Comparison of ENCODE assay signal across 10 cellular contexts in the genomic region with DNA sequence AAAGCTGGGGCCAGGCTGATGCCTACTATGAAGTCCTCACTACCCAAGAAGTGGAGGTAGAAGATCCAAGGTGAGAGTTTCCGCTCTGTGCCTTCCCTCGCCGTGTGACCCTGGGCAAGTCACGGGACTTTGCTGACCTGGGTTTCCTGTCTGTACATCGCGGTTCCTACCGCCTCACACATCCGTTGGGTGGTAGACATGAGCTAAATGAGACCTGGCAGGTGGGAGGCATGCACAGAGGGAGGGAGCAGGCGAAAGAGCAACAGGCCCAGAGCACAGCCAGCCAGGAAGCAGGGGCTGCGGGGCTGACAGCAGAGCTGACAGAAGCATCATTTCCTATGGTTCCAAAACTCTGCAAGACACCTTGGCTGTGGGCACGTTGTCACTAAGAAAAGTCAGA.
A peak's percentile ranks its signal among the peaks of the same experiment; 100 is the strongest.
DNase-seq lines count a peak whose midpoint lies in the region; ATAC-seq lines count a peak whose summit lies in the region.
"Had no signal": no experiment of that assay in that cellular context is flagged by ENCODE, and none has a peak within 500 bp of the region (broad histone marks: within the 10 kb centered on the region; RNA-seq: fewer than 3 reads in every experiment).

No MANE protein-coding gene starts in this region.

- peak overlapping the region; percentile 1 to 74 (median 63) for H3K4me3 Mint-ChIP-seq in CD8-positive, alpha-beta memory T cell
- H3K4me3 Mint-ChIP-seq in activated naive CD4-positive, alpha-beta T cell treated with anti-CD3 and anti-CD28 coated beads for 36 hours = peak overlapping the region; percentile 38

- H3K4me1 ChIP-seq in CD8-positive, alpha-beta memory T cell (ENCODE audit: insufficient read depth, low read length) = peaks cover 58% of the 10 kb centered on the region
- H3K4me1 ChIP-seq in SJCRH30 = peaks cover 20% of the 10 kb centered on the region

- H3K4me1 Mint-ChIP-seq in CD8-positive, alpha-beta memory T cell = peaks cover 53 to 71% (median 68%) of the 10 kb centered on the region in 3 donors
- H3K4me1 Mint-ChIP-seq in activated naive CD4-positive, alpha-beta T cell treated with anti-CD3 and anti-CD28 coated beads for 36 hours (ENCODE audit: low read depth) = peaks cover 76% of the 10 kb centered on the region

- peak overlapping the region; percentile 5 for H3K27ac ChIP-seq in CD8-positive, alpha-beta memory T cell (ENCODE audit: low read depth, low read length)
- H3K27ac ChIP-seq in SJCRH30 = no peak overlapping the region
- H3K27ac ChIP-seq: left lung had no signal

- CTCF ChIA-PET in CD8-positive, alpha-beta memory T cell (lab: Charles Lee) = interaction anchor here (0.7 to 3.2 kb wide), 20 partner anchors 10 to 218 kb away, joined by 3 to 37 read pairs (median 3); a partner anchor contains a TSS
- CTCF ChIA-PET in activated naive CD4-positive, alpha-beta T cell treated with anti-CD3 and anti-CD28 coated beads for 36 hours (lab: Charles Lee) = interaction anchor here (0.9 to 2.4 kb wide), 17 partner anchors 8 to 158 kb away, joined by 3 to 17 read pairs (median 4); no protein-coding TSS in a partner anchor

- peaks cover 0 to 7% (median 0%) of the 10 kb centered on the region in 5 donors for H3K9me3 Mint-ChIP-seq in CD8-positive, alpha-beta memory T cell
- H3K9me3 Mint-ChIP-seq in activated naive CD4-positive, alpha-beta T cell treated with anti-CD3 and anti-CD28 coated beads for 36 hours = peaks cover 8% of the 10 kb centered on the region

- no peaks in the 10 kb centered on the region for H3K27me3 ChIP-seq in CD8-positive, alpha-beta memory T cell (ENCODE audit: insufficient read depth, low read length, poor library complexity, severe bottlenecking)
- no peaks in the 10 kb centered on the region for H3K27me3 ChIP-seq in SJCRH30
- H3K27me3 ChIP-seq: left lung had no signal

- peak; percentile 79 to 93 (median 85) for DNase-seq in CD8-positive, alpha-beta memory T cell
- peak; percentile 68 for DNase-seq in activated CD4-positive, CD25-positive, alpha-beta regulatory T cell treated with anti-CD3 and anti-CD28 coated beads, Interleukin-2, amount 50 U/mL, for 72 hours
- DNase-seq in activated naive CD4-positive, alpha-beta T cell treated with anti-CD3 and anti-CD28 coated beads for 36 hours = peak; percentile 92
- peak; percentile 40 to 56 for DNase-seq in stimulated activated CD4-positive, alpha-beta T cell treated with anti-CD3 and anti-CD28 coated beads, Interleukin-1b, Interleukin-23, amount 100 ng/mL, for 4 hours (ENCODE audit: low read depth in 2 of 2)
- no peak for DNase-seq in SJCRH30
- DNase-seq in NCI-H2029 treated with DMSO at 0.1 percent for 48 hours (lab: John Stamatoyannopoulos, UW) = no peak
- DNase-seq in KG1 (lab: John Stamatoyannopoulos, UW) = no peak
- DNase-seq: NCI-H1092 treated with DMSO at 0.1 percent for 48 hours had no signal

- no peaks in the 10 kb centered on the region for H3K27me3 Mint-ChIP-seq in CD8-positive, alpha-beta memory T cell
- H3K27me3 Mint-ChIP-seq in activated naive CD4-positive, alpha-beta T cell treated with anti-CD3 and anti-CD28 coated beads for 36 hours (ENCODE audit: low read depth) = no peaks in the 10 kb centered on the region

- no peak for ATAC-seq in GM19455 (IDR thresholded peaks at IDR 0.05; ENCODE audit: unreplicated experiment)
- ATAC-seq: left lung had no signal

- peaks cover 7% of the 10 kb centered on the region for H3K36me3 ChIP-seq in CD8-positive, alpha-beta memory T cell (ENCODE audit: insufficient read depth, low read length)
- no peaks in the 10 kb centered on the region for H3K36me3 ChIP-seq in SJCRH30

- H3K36me3 Mint-ChIP-seq in CD8-positive, alpha-beta memory T cell = peaks cover 14 to 48% (median 18%) of the 10 kb centered on the region in 3 donors
- H3K36me3 Mint-ChIP-seq in activated naive CD4-positive, alpha-beta T cell treated with anti-CD3 and anti-CD28 coated beads for 36 hours (ENCODE audit: low read depth) = peaks cover 37% of the 10 kb centered on the region

- H3K27ac Mint-ChIP-seq in CD8-positive, alpha-beta memory T cell = peak overlapping the region; percentile 89 to 99 (median 99)
- H3K27ac Mint-ChIP-seq in activated naive CD4-positive, alpha-beta T cell treated with anti-CD3 and anti-CD28 coated beads for 36 hours = peak overlapping the region; percentile 88

- intact Hi-C loops in activated naive CD4-positive, alpha-beta T cell treated with anti-CD3 and anti-CD28 coated beads for 36 hours (cut with micrococcal nuclease) = loop anchor here (1.0 to 2.0 kb wide), 9 partner anchors 9 to 200 kb away; no protein-coding TSS in a partner anchor

- POLR2A ChIA-PET in CD8-positive, alpha-beta memory T cell (lab: Charles Lee) = interaction anchor here (0.6 to 2.3 kb wide), 8 partner anchors 10 to 158 kb away, joined by 3 to 20 read pairs (median 4); a partner anchor contains a TSS

- H3K9me3 ChIP-seq in CD8-positive, alpha-beta memory T cell (ENCODE audit: low read length) = no peaks in the 10 kb centered on the region
- no peaks in the 10 kb centered on the region; the same call in 1 of the 2 replicates for H3K9me3 ChIP-seq in SJCRH30 (replicated peaks)
- H3K9me3 ChIP-seq: left lung had no signal

- no peak overlapping the region for H3K4me3 ChIP-seq in CD8-positive, alpha-beta memory T cell (ENCODE audit: low read length)
- no peak overlapping the region for H3K4me3 ChIP-seq in SJCRH30
- H3K4me3 ChIP-seq: left lung had no signal

Comparison
In these comparisons a context has a peak if more than half of its experiments do, and no peak if none do; other contexts are left out.
1. DNase-seq: peak in CD8-positive, alpha-beta memory T cell (5 of 5), activated CD4-positive, CD25-positive, alpha-beta regulatory T cell treated with anti-CD3 and anti-CD28 coated beads, Interleukin-2, amount 50 U/mL, for 72 hours (single experiment), activated naive CD4-positive, alpha-beta T cell treated with anti-CD3 and anti-CD28 coated beads for 36 hours (single experiment) and stimulated activated CD4-positive, alpha-beta T cell treated with anti-CD3 and anti-CD28 coated beads, Interleukin-1b, Interleukin-23, amount 100 ng/mL, for 4 hours (2 of 2); none in SJCRH30 (0 of 2), NCI-H2029 treated with DMSO at 0.1 percent for 48 hours (single experiment) and KG1 (single experiment).